14 cellular contexts compared by ENCODE assay signal in the genomic region with DNA sequence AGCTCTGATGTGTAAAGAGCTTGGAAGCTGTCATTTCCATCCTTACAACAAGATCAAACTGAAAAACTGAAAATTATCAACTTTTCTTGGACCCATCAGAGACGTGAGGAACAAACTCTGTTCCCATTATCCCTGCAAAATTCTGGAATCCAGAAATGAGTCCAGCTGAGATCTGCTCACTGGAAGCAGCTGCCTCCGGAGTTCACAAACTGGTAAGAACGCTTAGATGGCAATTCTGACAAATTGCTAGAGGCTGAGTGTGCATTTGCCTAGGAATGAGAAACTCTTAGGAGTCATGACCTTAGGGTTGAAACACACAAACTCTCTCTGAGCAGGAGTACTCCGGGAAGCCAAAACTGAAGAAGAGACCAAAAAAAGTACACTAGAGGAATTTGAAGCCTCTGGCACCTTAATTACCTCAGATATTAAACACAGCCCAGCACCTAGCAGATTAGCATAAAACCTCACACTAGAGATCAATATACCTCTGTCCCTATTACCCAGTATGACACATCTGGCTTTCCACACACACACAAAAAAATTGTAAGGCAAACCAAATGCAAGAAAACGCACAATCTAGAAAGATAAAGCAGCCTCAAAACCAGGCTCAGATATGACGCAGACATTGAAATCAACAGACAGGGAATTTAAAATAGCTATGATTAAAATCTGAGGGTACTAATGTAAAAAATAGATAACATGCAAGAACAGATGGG.
DNase-seq lines count a peak whose midpoint lies in the region; ATAC-seq, FAIRE-seq and TF ChIP-seq lines count a peak whose summit lies in the region.
"Had no signal": no experiment of that assay in that cellular context is flagged by ENCODE, and none has a peak within 500 bp of the region (broad histone marks: within the 10 kb centered on the region; RNA-seq: fewer than 3 reads in every experiment).

No MANE protein-coding gene starts in this region.

- peak; percentile 39 for DNase-seq in MCF 10A (ENCODE audit: unreplicated experiment)
- DNase-seq in breast epithelium (ENCODE audit: low spot score in 2 of 2): no peak
- peak; percentile 76 for DNase-seq in astrocyte of the spinal cord (ENCODE audit: low read depth, low spot score)
- DNase-seq in keratinocyte (ENCODE audit: low read depth, low spot score): no peak
- DNase-seq in suprapubic skin (ENCODE audit: low spot score in 2 of 2): no peak
- no peak for DNase-seq in erythroblast (lab: John Stamatoyannopoulos, UW)
- DNase-seq in activated T-helper 1 cell treated with anti-CD3 and anti-CD28 coated beads, Interleukin-12 subunit alpha, Interleukin-12 subunit beta, Interleukin-2, Interleukin-4 antibody, amounts not matched to agents 30 ng/mL and 10 ng/mL and 1 ng/mL, durations not matched to agents 14 hours and 24 hours and 36 hours (ENCODE audit: low spot score): no peak
- DNase-seq: 8988T; activated naive CD4-positive, alpha-beta T cell treated with anti-CD3 and anti-CD28 coated beads, Interleukin-2, amount 50 U/mL, for 16 hours; immature natural killer cell; psoas muscle; Right ventricle myocardium superior had no signal

- WGBS in suprapubic skin: 46% methylated on average over 6 of the region's 6 CpGs

- H3K36me3 Mint-ChIP-seq in MCF 10A (ENCODE audit: insufficient read depth, unreplicated experiment): no peaks in the 10 kb centered on the region
- peaks cover 3% of the 10 kb centered on the region for H3K36me3 Mint-ChIP-seq in activated T-helper 1 cell treated with anti-CD3 and anti-CD28 coated beads, Interleukin-12 subunit alpha, Interleukin-12 subunit beta, Interleukin-2, Interleukin-4 antibody, amounts not matched to agents 30 ng/mL and 10 ng/mL and 1 ng/mL, durations not matched to agents 14 hours and 24 hours and 36 hours (ENCODE audit: low read depth)
- H3K36me3 Mint-ChIP-seq: immature natural killer cell had no signal

- peak overlapping the region; percentile 10 for H3K27ac Mint-ChIP-seq in MCF 10A (ENCODE audit: low read depth, unreplicated experiment)
- H3K27ac Mint-ChIP-seq in activated T-helper 1 cell treated with anti-CD3 and anti-CD28 coated beads, Interleukin-12 subunit alpha, Interleukin-12 subunit beta, Interleukin-2, Interleukin-4 antibody, amounts not matched to agents 30 ng/mL and 10 ng/mL and 1 ng/mL, durations not matched to agents 14 hours and 24 hours and 36 hours: no peak overlapping the region
- H3K27ac Mint-ChIP-seq: immature natural killer cell had no signal

- TF ChIP-seq POLR2A in breast epithelium (IDR thresholded peaks at IDR 0.05) (no peak), suprapubic skin (IDR thresholded peaks at IDR 0.05) (no peak), erythroblast (IDR thresholded peaks at IDR 0.05; ENCODE audit: low read length) (no peak)

- H3K4me1 Mint-ChIP-seq in MCF 10A (ENCODE audit: insufficient read depth, unreplicated experiment): peaks cover 16% of the 10 kb centered on the region
- no peaks in the 10 kb centered on the region for H3K4me1 Mint-ChIP-seq in activated T-helper 1 cell treated with anti-CD3 and anti-CD28 coated beads, Interleukin-12 subunit alpha, Interleukin-12 subunit beta, Interleukin-2, Interleukin-4 antibody, amounts not matched to agents 30 ng/mL and 10 ng/mL and 1 ng/mL, durations not matched to agents 14 hours and 24 hours and 36 hours (ENCODE audit: low read depth)
- H3K4me1 Mint-ChIP-seq: immature natural killer cell had no signal

- H3K4me1 ChIP-seq in breast epithelium: no peaks in the 10 kb centered on the region
- H3K4me1 ChIP-seq in keratinocyte (ENCODE audit: control insufficient read depth, extremely low read depth, insufficient read depth, low read length): peaks cover 14% of the 10 kb centered on the region
- peaks cover 16% of the 10 kb centered on the region for H3K4me1 ChIP-seq in suprapubic skin

- H3K9me1 ChIP-seq in keratinocyte (ENCODE audit: control insufficient read depth, extremely low read depth, insufficient read depth, low read length): no peaks in the 10 kb centered on the region

- H3K27ac ChIP-seq in breast epithelium (peak overlapping the region in 1 of 2 donors; percentile 8), keratinocyte (ENCODE audit: control insufficient read depth, insufficient read depth, low read length) (peak overlapping the region; percentile 35), suprapubic skin (peak overlapping the region; percentile 9)
- H3K27ac ChIP-seq: psoas muscle had no signal

- POLR2A ChIA-PET in MCF 10A (lab: Yijun Ruan, JAX): interaction anchor here (0.6 to 3.7 kb wide), 20 partner anchors 9 to 332 kb away, joined by 3 to 26 read pairs (median 4); no protein-coding TSS in a partner anchor

- H3K9me3 ChIP-seq in breast epithelium (no peaks in the 10 kb centered on the region), keratinocyte (ENCODE audit: control insufficient read depth, low read depth, low read length) (no peaks in the 10 kb centered on the region), suprapubic skin (no peaks in the 10 kb centered on the region)

- H4K20me1 ChIP-seq in keratinocyte (ENCODE audit: control insufficient read depth, extremely low read depth, insufficient read depth, low read length): no peaks in the 10 kb centered on the region

- ATAC-seq in GM21390 (IDR thresholded peaks at IDR 0.05; ENCODE audit: unreplicated experiment): no peak

- intact Hi-C loops in MCF 10A (cut with micrococcal nuclease) (no loop called here), breast epithelium (cut with DNase I; ENCODE audit: low total_unique reads) (no loop called here)
- intact Hi-C loops in activated T-helper 1 cell treated with anti-CD3 and anti-CD28 coated beads, Interleukin-12 subunit alpha, Interleukin-12 subunit beta, Interleukin-2, Interleukin-4 antibody, amounts not matched to agents 30 ng/mL and 10 ng/mL and 1 ng/mL, durations not matched to agents 14 hours and 24 hours and 36 hours (cut with micrococcal nuclease): no loop called here

- H3K4me2 ChIP-seq in keratinocyte (ENCODE audit: control insufficient read depth, extremely low read depth, insufficient read depth, low read depth, low read length): peak overlapping the region; percentile 55

- TF ChIP-seq CTCF in MCF 10A (IDR thresholded peaks at IDR 0.05; ENCODE audit: unreplicated experiment) (no peak), breast epithelium (IDR thresholded peaks at IDR 0.05) (no peak), astrocyte of the spinal cord (IDR thresholded peaks at IDR 0.05; ENCODE audit: low read depth, low read length) (no peak), keratinocyte (optimal IDR thresholded peaks at IDR 0.05 in 1 of 3, IDR thresholded peaks at IDR 0.05 in 1 of 3, conservative IDR thresholded peaks at IDR 0.05 in 1 of 3; ENCODE audit: extremely low read depth in 1 of 3, insufficient read depth in 2 of 3, low read length in 3 of 3) (no peak), suprapubic skin (IDR thresholded peaks at IDR 0.05) (no peak)

- peak; percentile 88 for FAIRE-seq in keratinocyte (lab: Jason Lieb, UNC)
- FAIRE-seq: GM19239 had no signal

- no TSS peak for BruUV-seq in MCF 10A (replicated peaks; lab: Mats Ljungman, UMichigan)

- TF ChIP-seq EP300 in suprapubic skin (IDR thresholded peaks at IDR 0.05): no peak

- CTCF ChIA-PET in MCF 10A (lab: Yijun Ruan, JAX): interaction anchor here (0.6 to 1.4 kb wide), 6 partner anchors 10 to 355 kb away, joined by 3 to 5 read pairs (median 4); no protein-coding TSS in a partner anchor

- H3K4me3 ChIP-seq in breast epithelium (no peak overlapping the region), astrocyte of the spinal cord (ENCODE audit: low read depth, low read length) (no peak overlapping the region), keratinocyte (ENCODE audit: control insufficient read depth in 2 of 3, extremely low read depth in 1 of 3, insufficient read depth in 2 of 3, low read depth in 1 of 3, low read length in 3 of 3) (peak overlapping the region in 1 of 3 experiments; percentile 29), suprapubic skin (no peak overlapping the region)
- H3K4me3 ChIP-seq: psoas muscle had no signal

- H2AFZ ChIP-seq in keratinocyte (ENCODE audit: control insufficient read depth, low read length): peak overlapping the region; percentile 55

- no peaks in the 10 kb centered on the region for H3K27me3 ChIP-seq in breast epithelium
- no peaks in the 10 kb centered on the region for H3K27me3 ChIP-seq in keratinocyte (ENCODE audit: control insufficient read depth, extremely low read depth, insufficient read depth, low read length)
- H3K27me3 ChIP-seq in suprapubic skin: no peaks in the 10 kb centered on the region

- dilution Hi-C loops in keratinocyte (cut with MboI; ENCODE audit: extremely low pct_ligation_motif_present, low sequenced_read_pairs): no loop called here

- in situ Hi-C loops in astrocyte of the spinal cord (cut with HindIII; ENCODE audit: low sequenced_read_pairs): no loop called here

- no peaks in the 10 kb centered on the region for H3K27me3 Mint-ChIP-seq in MCF 10A (ENCODE audit: insufficient read depth, unreplicated experiment)
- peaks cover 5% of the 10 kb centered on the region for H3K27me3 Mint-ChIP-seq in activated T-helper 1 cell treated with anti-CD3 and anti-CD28 coated beads, Interleukin-12 subunit alpha, Interleukin-12 subunit beta, Interleukin-2, Interleukin-4 antibody, amounts not matched to agents 30 ng/mL and 10 ng/mL and 1 ng/mL, durations not matched to agents 14 hours and 24 hours and 36 hours (ENCODE audit: insufficient read depth)

- H3K9me3 Mint-ChIP-seq in MCF 10A (ENCODE audit: unreplicated experiment): no peaks in the 10 kb centered on the region
- peaks cover 7% of the 10 kb centered on the region for H3K9me3 Mint-ChIP-seq in activated T-helper 1 cell treated with anti-CD3 and anti-CD28 coated beads, Interleukin-12 subunit alpha, Interleukin-12 subunit beta, Interleukin-2, Interleukin-4 antibody, amounts not matched to agents 30 ng/mL and 10 ng/mL and 1 ng/mL, durations not matched to agents 14 hours and 24 hours and 36 hours

- peak overlapping the region; percentile 22 for H3K9ac ChIP-seq in keratinocyte (ENCODE audit: control insufficient read depth, extremely low read depth, insufficient read depth, low read length)

- H3K4me3 Mint-ChIP-seq in MCF 10A (ENCODE audit: unreplicated experiment): peak overlapping the region; percentile 10
- H3K4me3 Mint-ChIP-seq in activated T-helper 1 cell treated with anti-CD3 and anti-CD28 coated beads, Interleukin-12 subunit alpha, Interleukin-12 subunit beta, Interleukin-2, Interleukin-4 antibody, amounts not matched to agents 30 ng/mL and 10 ng/mL and 1 ng/mL, durations not matched to agents 14 hours and 24 hours and 36 hours: no peak overlapping the region
- H3K4me3 Mint-ChIP-seq: immature natural killer cell had no signal

- no peaks in the 10 kb centered on the region for H3K36me3 ChIP-seq in breast epithelium
- no peaks in the 10 kb centered on the region for H3K36me3 ChIP-seq in keratinocyte (ENCODE audit: control insufficient read depth in 2 of 2, extremely low read depth in 1 of 2, insufficient read depth in 2 of 2, low read length in 2 of 2)
- H3K36me3 ChIP-seq in suprapubic skin: no peaks in the 10 kb centered on the region

- H3K79me2 ChIP-seq in keratinocyte (ENCODE audit: control insufficient read depth, insufficient read depth, low read length): no peaks in the 10 kb centered on the region

Comparison
In these comparisons a context has a peak if more than half of its experiments do, and no peak if none do; other contexts are left out.
1. DNase-seq: peak in MCF 10A (single experiment) and astrocyte of the spinal cord (single experiment); none in breast epithelium (0 of 2), keratinocyte (single experiment), suprapubic skin (0 of 2), erythroblast (0 of 2) and activated T-helper 1 cell treated with anti-CD3 and anti-CD28 coated beads, Interleukin-12 subunit alpha, Interleukin-12 subunit beta, Interleukin-2, Interleukin-4 antibody, amounts not matched to agents 30 ng/mL and 10 ng/mL and 1 ng/mL, durations not matched to agents 14 hours and 24 hours and 36 hours (single experiment).